1 cellular context compared by ENCODE assay signal in the genomic region with DNA sequence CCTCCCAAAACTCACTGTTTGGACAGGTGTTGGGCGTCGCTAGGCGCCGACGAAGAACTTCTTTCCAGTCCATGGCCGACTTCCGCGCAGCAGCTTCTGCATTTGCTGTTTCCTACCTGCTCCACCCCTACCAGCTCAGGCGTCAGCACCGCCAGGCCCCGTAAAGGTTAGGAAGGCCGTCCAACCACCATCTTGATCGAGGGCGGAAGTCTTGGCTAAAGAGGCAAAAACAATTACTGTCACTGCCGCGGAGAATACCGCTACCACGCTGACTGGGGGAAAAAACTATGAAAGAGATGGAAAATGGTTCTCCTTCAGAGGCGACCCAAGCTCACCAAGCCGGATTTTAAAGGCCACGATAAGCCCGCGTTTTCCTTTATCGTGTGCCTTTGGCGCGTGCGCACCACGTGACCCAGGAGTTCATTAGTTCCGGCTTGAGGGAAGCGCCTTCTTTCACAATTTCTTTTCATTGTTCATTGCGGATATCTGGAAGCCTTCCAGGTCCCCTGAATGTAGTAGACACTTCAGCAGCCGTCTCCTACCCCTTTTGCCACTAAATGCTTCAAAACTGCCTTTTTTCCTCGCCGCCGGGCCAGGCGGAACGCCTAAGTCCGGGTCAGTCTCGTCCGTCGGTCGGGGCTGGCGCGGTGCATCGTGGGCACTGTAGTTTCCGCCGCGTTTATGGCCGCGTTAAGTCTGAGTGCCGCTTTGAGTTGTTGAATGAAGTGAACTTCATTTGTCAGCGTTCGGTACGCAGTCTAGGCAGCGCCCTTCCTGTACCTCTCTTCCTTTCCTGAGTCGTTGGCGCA.
TF ChIP-seq lines count a peak whose summit lies in the region.

A gene (minus strand): TSS at position 104 of the 809 bp plus-strand sequence. CDS start 31 bp downstream, at position 73.
A gene (plus strand): TSS at position 666 of the 809 bp plus-strand sequence. CDS start 694 bp downstream, outside the sequence.

TF ChIP-seq in HEK293, 187 proteins besides CTCF, POLR2A, EP300 and RAD21 (continued from another document):
- TF ChIP-seq ZFHX2 (tag by site-specific recombination; conservative IDR thresholded peaks at IDR 0.05) (no peak), KLF7 (tag by site-specific recombination; IDR thresholded peaks at IDR 0.05; ENCODE audit: borderline replicate concordance) (peak; percentile 84), REPIN1 (tag by site-specific recombination; IDR thresholded peaks at IDR 0.05; ENCODE audit: low read depth) (peak; percentile 63; the same call in 1 of the 2 replicates), ZNF2 (tag by site-specific recombination; IDR thresholded peaks at IDR 0.05) (0 out of 2 replicates have a peak, but pooled peaks have one; percentile 77), ZNF426 (tag by site-specific recombination; IDR thresholded peaks at IDR 0.05) (no peak), SP2 (tag by site-specific recombination; IDR thresholded peaks at IDR 0.05) (peak; percentile 92), ZNF175 (tag by site-specific recombination; IDR thresholded peaks at IDR 0.05) (no peak), ZNF473 (tag by site-specific recombination; IDR thresholded peaks at IDR 0.05) (no peak), OSR2 (tag by site-specific recombination; IDR thresholded peaks at IDR 0.05) (peak; percentile 59), ZNF561 (tag by site-specific recombination; IDR thresholded peaks at IDR 0.05; ENCODE audit: borderline replicate concordance) (0 out of 2 replicates have a peak, but pooled peaks have one; percentile 57), ZNF223 (tag by site-specific recombination; IDR thresholded peaks at IDR 0.05) (0 out of 2 replicates have a peak, but pooled peaks have one; percentile 61), KLF8 (tag by site-specific recombination; IDR thresholded peaks at IDR 0.05) (peak; percentile 96; the same call in 1 of the 2 replicates), ZNF624 (tag by site-specific recombination; IDR thresholded peaks at IDR 0.05) (no peak), PRDM1 (tag by site-specific recombination; IDR thresholded peaks at IDR 0.05) (no peak), ZNF600 (tag by site-specific recombination; IDR thresholded peaks at IDR 0.05) (peak; percentile 52; the same call in 1 of the 2 replicates), ZSCAN23 (tag by site-specific recombination; IDR thresholded peaks at IDR 0.05) (no peak), OVOL3 (tag by site-specific recombination; IDR thresholded peaks at IDR 0.05) (0 out of 2 replicates have a peak, but pooled peaks have one; percentile 31), ZBTB8A (tag by site-specific recombination; IDR thresholded peaks at IDR 0.05) (peak; percentile 91)
- TF ChIP-seq, protein P1, sequence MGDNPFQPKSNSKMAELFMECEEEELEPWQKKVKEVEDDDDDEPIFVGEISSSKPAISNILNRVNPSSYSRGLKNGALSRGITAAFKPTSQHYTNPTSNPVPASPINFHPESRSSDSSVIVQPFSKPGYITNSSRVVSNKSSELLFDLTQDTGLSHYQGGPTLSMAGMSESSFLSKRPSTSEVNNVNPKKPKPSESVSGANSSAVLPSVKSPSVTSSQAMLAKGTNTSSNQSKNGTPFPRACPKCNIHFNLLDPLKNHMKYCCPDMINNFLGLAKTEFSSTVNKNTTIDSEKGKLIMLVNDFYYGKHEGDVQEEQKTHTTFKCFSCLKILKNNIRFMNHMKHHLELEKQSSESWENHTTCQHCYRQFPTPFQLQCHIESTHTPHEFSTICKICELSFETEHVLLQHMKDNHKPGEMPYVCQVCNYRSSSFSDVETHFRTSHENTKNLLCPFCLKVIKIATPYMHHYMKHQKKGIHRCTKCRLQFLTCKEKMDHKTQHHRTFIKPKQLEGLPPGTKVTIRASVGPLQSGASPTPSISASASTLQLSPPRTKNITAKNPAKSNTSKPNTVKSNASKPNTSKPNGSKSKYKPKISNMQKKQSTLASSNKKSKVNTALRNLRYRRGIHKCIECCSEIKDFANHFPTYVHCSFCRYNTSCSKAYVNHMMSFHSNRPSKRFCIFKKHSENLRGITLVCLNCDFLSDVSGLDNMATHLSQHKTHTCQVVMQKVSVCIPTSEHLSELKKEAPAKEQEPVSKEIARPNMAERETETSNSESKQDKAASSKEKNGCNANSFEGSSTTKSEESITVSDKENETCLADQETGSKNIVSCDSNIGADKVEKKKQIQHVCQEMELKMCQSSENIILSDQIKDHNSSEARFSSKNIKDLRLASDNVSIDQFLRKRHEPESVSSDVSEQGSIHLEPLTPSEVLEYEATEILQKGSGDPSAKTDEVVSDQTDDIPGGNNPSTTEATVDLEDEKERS (tag by site-specific recombination; IDR thresholded peaks at IDR 0.05): no peak
- TF ChIP-seq, protein P2, sequence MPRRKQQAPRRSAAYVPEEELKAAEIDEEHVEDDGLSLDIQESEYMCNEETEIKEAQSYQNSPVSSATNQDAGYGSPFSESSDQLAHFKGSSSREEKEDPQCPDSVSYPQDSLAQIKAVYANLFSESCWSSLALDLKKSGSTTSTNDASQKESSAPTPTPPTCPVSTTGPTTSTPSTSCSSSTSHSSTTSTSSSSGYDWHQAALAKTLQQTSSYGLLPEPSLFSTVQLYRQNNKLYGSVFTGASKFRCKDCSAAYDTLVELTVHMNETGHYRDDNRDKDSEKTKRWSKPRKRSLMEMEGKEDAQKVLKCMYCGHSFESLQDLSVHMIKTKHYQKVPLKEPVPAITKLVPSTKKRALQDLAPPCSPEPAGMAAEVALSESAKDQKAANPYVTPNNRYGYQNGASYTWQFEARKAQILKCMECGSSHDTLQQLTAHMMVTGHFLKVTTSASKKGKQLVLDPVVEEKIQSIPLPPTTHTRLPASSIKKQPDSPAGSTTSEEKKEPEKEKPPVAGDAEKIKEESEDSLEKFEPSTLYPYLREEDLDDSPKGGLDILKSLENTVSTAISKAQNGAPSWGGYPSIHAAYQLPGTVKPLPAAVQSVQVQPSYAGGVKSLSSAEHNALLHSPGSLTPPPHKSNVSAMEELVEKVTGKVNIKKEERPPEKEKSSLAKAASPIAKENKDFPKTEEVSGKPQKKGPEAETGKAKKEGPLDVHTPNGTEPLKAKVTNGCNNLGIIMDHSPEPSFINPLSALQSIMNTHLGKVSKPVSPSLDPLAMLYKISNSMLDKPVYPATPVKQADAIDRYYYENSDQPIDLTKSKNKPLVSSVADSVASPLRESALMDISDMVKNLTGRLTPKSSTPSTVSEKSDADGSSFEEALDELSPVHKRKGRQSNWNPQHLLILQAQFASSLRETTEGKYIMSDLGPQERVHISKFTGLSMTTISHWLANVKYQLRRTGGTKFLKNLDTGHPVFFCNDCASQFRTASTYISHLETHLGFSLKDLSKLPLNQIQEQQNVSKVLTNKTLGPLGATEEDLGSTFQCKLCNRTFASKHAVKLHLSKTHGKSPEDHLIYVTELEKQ (tag by site-specific recombination; IDR thresholded peaks at IDR 0.05; ENCODE audit: borderline replicate concordance): no peak
- TF ChIP-seq, protein P3, sequence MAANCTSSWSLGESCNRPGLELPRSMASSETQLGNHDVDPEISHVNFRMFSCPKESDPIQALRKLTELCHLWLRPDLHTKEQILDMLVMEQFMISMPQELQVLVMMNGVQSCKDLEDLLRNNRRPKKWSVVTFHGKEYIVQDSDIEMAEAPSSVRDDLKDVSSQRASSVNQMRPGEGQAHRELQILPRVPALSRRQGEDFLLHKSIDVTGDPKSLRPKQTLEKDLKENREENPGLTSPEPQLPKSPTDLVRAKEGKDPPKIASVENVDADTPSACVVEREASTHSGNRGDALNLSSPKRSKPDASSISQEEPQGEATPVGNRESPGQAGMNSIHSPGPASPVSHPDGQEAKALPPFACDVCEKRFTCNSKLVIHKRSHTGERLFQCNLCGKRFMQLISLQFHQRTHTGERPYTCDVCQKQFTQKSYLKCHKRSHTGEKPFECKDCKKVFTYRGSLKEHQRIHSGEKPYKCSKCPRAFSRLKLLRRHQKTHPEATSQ (tag by site-specific recombination; IDR thresholded peaks at IDR 0.05): peak; percentile 28; the same call in 1 of the 2 replicates
